Comparison of ENCODE assay signal across 9 cellular contexts in genomic region chr11:62646825-62647608, GRCh38. TPM values are rescaled to one million over a fixed set of nuclear protein-coding genes. Genes with fewer than 3 reads are reported as not detected.
DNase-seq lines count a peak whose midpoint lies in the region; ATAC-seq and TF ChIP-seq lines count a peak whose summit lies in the region.
"Had no signal": no experiment of that assay in that cellular context is flagged by ENCODE, and none has a peak within 500 bp of the region (broad histone marks: within the 10 kb centered on the region; RNA-seq: fewer than 3 reads in every experiment).

No MANE protein-coding gene starts in this region.

- intact Hi-C loops in left lung (cut with DNase I), result no loop called here

- no peaks in the 10 kb centered on the region for H3K27me3 Mint-ChIP-seq in activated CD4-positive, alpha-beta T cell treated with anti-CD3 and anti-CD28 coated beads, Interleukin-2, amount 10 ng/mL, durations not matched to agents 7 days and 5 days
- H3K27me3 Mint-ChIP-seq in activated CD8-positive, alpha-beta T cell treated with anti-CD3 and anti-CD28 coated beads, Interleukin-2, amount 10 ng/mL, durations not matched to agents 7 days and 5 days (ENCODE audit: low read depth), result no peaks in the 10 kb centered on the region

- TF ChIP-seq CTCF in left lung (IDR thresholded peaks at IDR 0.05), result no peak

- H3K9me3 ChIP-seq in left lung, result no peaks in the 10 kb centered on the region

- H3K36me3 ChIP-seq in left lung, result peaks cover 0 to 46% of the 10 kb centered on the region in 2 donors

- POLR2A ChIA-PET in activated CD4-positive, alpha-beta T cell treated with anti-CD3 and anti-CD28 coated beads, Interleukin-2, amount 10 ng/mL, durations not matched to agents 7 days and 5 days (lab: Charles Lee), result interaction anchor here (0.6 to 1.5 kb wide), 4 partner anchors 18 to 194 kb away, joined by 3 to 7 read pairs (median 4); partner anchors contain the start of genes C11orf98, CSKMT and HNRNPUL2
- POLR2A ChIA-PET in activated CD8-positive, alpha-beta T cell treated with anti-CD3 and anti-CD28 coated beads, Interleukin-2, amount 10 ng/mL, durations not matched to agents 7 days and 5 days (lab: Charles Lee), result interaction anchor here (1.0 to 8.9 kb wide), 9 partner anchors 10 to 194 kb away, joined by 3 to 76 read pairs (median 6); partner anchors contain the start of genes B3GAT3, C11orf98, CSKMT and HNRNPUL2

- H3K4me1 Mint-ChIP-seq in activated CD4-positive, alpha-beta T cell treated with anti-CD3 and anti-CD28 coated beads, Interleukin-2, amount 10 ng/mL, durations not matched to agents 7 days and 5 days, result peaks cover 41% of the 10 kb centered on the region
- peaks cover 30% of the 10 kb centered on the region for H3K4me1 Mint-ChIP-seq in activated CD8-positive, alpha-beta T cell treated with anti-CD3 and anti-CD28 coated beads, Interleukin-2, amount 10 ng/mL, durations not matched to agents 7 days and 5 days (ENCODE audit: low read depth)

- H3K4me3 Mint-ChIP-seq in activated CD4-positive, alpha-beta T cell treated with anti-CD3 and anti-CD28 coated beads, Interleukin-2, amount 10 ng/mL, durations not matched to agents 7 days and 5 days, result peak overlapping the region; percentile 97
- peak overlapping the region; percentile 99 for H3K4me3 Mint-ChIP-seq in activated CD8-positive, alpha-beta T cell treated with anti-CD3 and anti-CD28 coated beads, Interleukin-2, amount 10 ng/mL, durations not matched to agents 7 days and 5 days

- H3K4me3 ChIP-seq in left lung, result peak overlapping the region in 1 of 2 donors; percentile 100

- H3K27ac ChIP-seq in left lung (peak overlapping the region in 1 of 2 donors; percentile 91), substantia nigra (ENCODE audit: low read depth, low read length, poor library complexity, severe bottlenecking) (peak overlapping the region; percentile 63)

- peak overlapping the region; percentile 95 for H3K27ac Mint-ChIP-seq in activated CD4-positive, alpha-beta T cell treated with anti-CD3 and anti-CD28 coated beads, Interleukin-2, amount 10 ng/mL, durations not matched to agents 7 days and 5 days
- H3K27ac Mint-ChIP-seq in activated CD8-positive, alpha-beta T cell treated with anti-CD3 and anti-CD28 coated beads, Interleukin-2, amount 10 ng/mL, durations not matched to agents 7 days and 5 days, result peak overlapping the region; percentile 96

- no peaks in the 10 kb centered on the region for H3K9me3 Mint-ChIP-seq in activated CD4-positive, alpha-beta T cell treated with anti-CD3 and anti-CD28 coated beads, Interleukin-2, amount 10 ng/mL, durations not matched to agents 7 days and 5 days
- no peaks in the 10 kb centered on the region for H3K9me3 Mint-ChIP-seq in activated CD8-positive, alpha-beta T cell treated with anti-CD3 and anti-CD28 coated beads, Interleukin-2, amount 10 ng/mL, durations not matched to agents 7 days and 5 days (ENCODE audit: insufficient read depth)

- peak; percentile 2 for ATAC-seq in activated CD8-positive, alpha-beta T cell treated with anti-CD3 and anti-CD28 coated beads, Interleukin-2, amount 10 ng/mL, durations not matched to agents 7 days and 5 days
- ATAC-seq in left lung (peak; percentile 1), HG02798 (IDR thresholded peaks at IDR 0.05; ENCODE audit: poor library complexity, unreplicated experiment) (no peak)

- peaks cover 30% of the 10 kb centered on the region for H3K36me3 Mint-ChIP-seq in activated CD4-positive, alpha-beta T cell treated with anti-CD3 and anti-CD28 coated beads, Interleukin-2, amount 10 ng/mL, durations not matched to agents 7 days and 5 days (ENCODE audit: low read depth)
- peaks cover 44% of the 10 kb centered on the region for H3K36me3 Mint-ChIP-seq in activated CD8-positive, alpha-beta T cell treated with anti-CD3 and anti-CD28 coated beads, Interleukin-2, amount 10 ng/mL, durations not matched to agents 7 days and 5 days (ENCODE audit: low read depth)

- peaks cover 19 to 40% of the 10 kb centered on the region in 2 donors for H3K4me1 ChIP-seq in left lung

- DNase-seq in activated CD4-positive, alpha-beta T cell treated with anti-CD3 and anti-CD28 coated beads, Interleukin-2, amount 10 ng/mL, durations not matched to agents 7 days and 5 days, result no peak
- no peak for DNase-seq in activated CD4-positive, alpha-beta T cell treated with anti-CD3 and anti-CD28 coated beads for 4 hours
- DNase-seq in activated CD8-positive, alpha-beta T cell treated with anti-CD3 and anti-CD28 coated beads, Interleukin-2, amount 10 ng/mL, durations not matched to agents 7 days and 5 days, result no peak
- DNase-seq in left lung (peak in 1 of 2 donors; percentile 78), substantia nigra (lab: John Stamatoyannopoulos, UW) (peak in 4 of 49 donors; percentile 15 to 39 (median 31)), T1000 (lab: John Stamatoyannopoulos, UW) (no peak)
- no peak for DNase-seq in stimulated activated CD4-positive, alpha-beta T cell treated with anti-CD3 and anti-CD28 coated beads, Interleukin-4, amount 100 ng/mL, for 24 hours

- CTCF ChIA-PET in activated CD4-positive, alpha-beta T cell treated with anti-CD3 and anti-CD28 coated beads, Interleukin-2, amount 10 ng/mL, durations not matched to agents 7 days and 5 days (lab: Charles Lee), result interaction anchor here (1.1 to 1.4 kb wide), 4 partner anchors 18 to 139 kb away, joined by 3 to 6 read pairs (median 4); partner anchors contain the start of genes C11orf98, CSKMT and MTA2
- CTCF ChIA-PET in activated CD8-positive, alpha-beta T cell treated with anti-CD3 and anti-CD28 coated beads, Interleukin-2, amount 10 ng/mL, durations not matched to agents 7 days and 5 days (lab: Charles Lee), result interaction anchor here (1.6 kb wide), 1 partner anchor 55 kb away, joined by 10 read pairs; the partner anchor contains the start of gene TUT1

- no peaks in the 10 kb centered on the region for H3K27me3 ChIP-seq in left lung
- H3K27me3 ChIP-seq: cardiac muscle cell had no signal

RNA-seq across cellular contexts. Expression of gene GANAB, which starts 0.6 kb away (rescaled TPM):
- 100 to 1,000 TPM; 290 to 291 TPM for total RNA-seq in activated CD4-positive, alpha-beta T cell treated with anti-CD3 and anti-CD28 coated beads, Interleukin-2, amount 10 ng/mL, durations not matched to agents 7 days and 5 days
- 100 to 1,000 TPM; 297 to 310 TPM for total RNA-seq in activated CD8-positive, alpha-beta T cell treated with anti-CD3 and anti-CD28 coated beads, Interleukin-2, amount 10 ng/mL, durations not matched to agents 7 days and 5 days
- total RNA-seq in left lung, result 100 to 1,000 TPM; 270 to 325 TPM

RNA-seq across cellular contexts. Expression of gene INTS5, which starts 6.1 kb away (rescaled TPM):
- total RNA-seq in activated CD4-positive, alpha-beta T cell treated with anti-CD3 and anti-CD28 coated beads, Interleukin-2, amount 10 ng/mL, durations not matched to agents 7 days and 5 days, result 10 to 100 TPM; 26.3 to 27.6 TPM
- 10 to 100 TPM; 28.9 to 29.2 TPM for total RNA-seq in activated CD8-positive, alpha-beta T cell treated with anti-CD3 and anti-CD28 coated beads, Interleukin-2, amount 10 ng/mL, durations not matched to agents 7 days and 5 days
- 10 to 100 TPM; 24.2 to 27.1 TPM for total RNA-seq in left lung

RNA-seq across cellular contexts. Expression of gene C11orf98, which starts 18.0 kb away (rescaled TPM):
- total RNA-seq in activated CD4-positive, alpha-beta T cell treated with anti-CD3 and anti-CD28 coated beads, Interleukin-2, amount 10 ng/mL, durations not matched to agents 7 days and 5 days, result 10 to 100 TPM; 86.0 to 93.9 TPM
- total RNA-seq in activated CD8-positive, alpha-beta T cell treated with anti-CD3 and anti-CD28 coated beads, Interleukin-2, amount 10 ng/mL, durations not matched to agents 7 days and 5 days, result 100 to 1,000 TPM; 131 to 133 TPM
- total RNA-seq in left lung, result 10 to 100 TPM; 46.2 to 65.5 TPM

RNA-seq across cellular contexts. Expression of gene CSKMT, which starts 18.1 kb away (rescaled TPM):
- total RNA-seq in activated CD4-positive, alpha-beta T cell treated with anti-CD3 and anti-CD28 coated beads, Interleukin-2, amount 10 ng/mL, durations not matched to agents 7 days and 5 days, result 10 to 100 TPM; 11.0 to 18.2 TPM
- total RNA-seq in activated CD8-positive, alpha-beta T cell treated with anti-CD3 and anti-CD28 coated beads, Interleukin-2, amount 10 ng/mL, durations not matched to agents 7 days and 5 days, result 10 to 100 TPM; 21.9 to 22.8 TPM
- total RNA-seq in left lung, result 10 to 100 TPM; 12.8 to 21.8 TPM

RNA-seq across cellular contexts. Expression of gene UQCC3, which starts 24.5 kb away (rescaled TPM):
- 1 to 10 TPM; 6.7 to 7.4 TPM for total RNA-seq in activated CD4-positive, alpha-beta T cell treated with anti-CD3 and anti-CD28 coated beads, Interleukin-2, amount 10 ng/mL, durations not matched to agents 7 days and 5 days
- 1 to 10 TPM; 7.5 TPM for total RNA-seq in activated CD8-positive, alpha-beta T cell treated with anti-CD3 and anti-CD28 coated beads, Interleukin-2, amount 10 ng/mL, durations not matched to agents 7 days and 5 days
- total RNA-seq in left lung, result 1 to 10 TPM; 6.6 to 6.7 TPM
